Comparison of ENCODE assay signal across 2 cellular contexts in the genomic region with DNA sequence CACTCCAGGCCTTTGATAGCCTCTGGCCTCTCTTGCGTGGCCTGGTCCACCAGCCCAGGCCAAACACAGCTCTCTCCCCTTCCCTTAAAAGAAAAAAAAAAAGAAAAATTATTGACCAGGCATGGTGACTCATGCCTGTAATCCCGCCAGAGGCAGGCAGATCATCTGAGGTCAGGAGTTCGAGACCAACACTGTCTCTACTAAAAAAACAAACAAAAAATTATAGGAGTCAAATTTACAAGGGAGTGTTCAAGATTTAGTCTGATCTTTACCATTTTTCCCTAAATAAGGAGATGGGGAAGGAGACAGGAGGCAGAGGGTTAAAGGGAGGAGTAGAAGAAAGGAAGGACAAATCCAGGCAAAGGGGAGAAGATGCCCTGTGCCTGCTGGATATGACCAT.
TF ChIP-seq lines count a peak whose summit lies in the region.

No MANE protein-coding gene starts in this region.

TF ChIP-seq in HEK293, 187 proteins besides CTCF, POLR2A, EP300 and RAD21 (continues in another document):
- TF ChIP-seq, protein P1, sequence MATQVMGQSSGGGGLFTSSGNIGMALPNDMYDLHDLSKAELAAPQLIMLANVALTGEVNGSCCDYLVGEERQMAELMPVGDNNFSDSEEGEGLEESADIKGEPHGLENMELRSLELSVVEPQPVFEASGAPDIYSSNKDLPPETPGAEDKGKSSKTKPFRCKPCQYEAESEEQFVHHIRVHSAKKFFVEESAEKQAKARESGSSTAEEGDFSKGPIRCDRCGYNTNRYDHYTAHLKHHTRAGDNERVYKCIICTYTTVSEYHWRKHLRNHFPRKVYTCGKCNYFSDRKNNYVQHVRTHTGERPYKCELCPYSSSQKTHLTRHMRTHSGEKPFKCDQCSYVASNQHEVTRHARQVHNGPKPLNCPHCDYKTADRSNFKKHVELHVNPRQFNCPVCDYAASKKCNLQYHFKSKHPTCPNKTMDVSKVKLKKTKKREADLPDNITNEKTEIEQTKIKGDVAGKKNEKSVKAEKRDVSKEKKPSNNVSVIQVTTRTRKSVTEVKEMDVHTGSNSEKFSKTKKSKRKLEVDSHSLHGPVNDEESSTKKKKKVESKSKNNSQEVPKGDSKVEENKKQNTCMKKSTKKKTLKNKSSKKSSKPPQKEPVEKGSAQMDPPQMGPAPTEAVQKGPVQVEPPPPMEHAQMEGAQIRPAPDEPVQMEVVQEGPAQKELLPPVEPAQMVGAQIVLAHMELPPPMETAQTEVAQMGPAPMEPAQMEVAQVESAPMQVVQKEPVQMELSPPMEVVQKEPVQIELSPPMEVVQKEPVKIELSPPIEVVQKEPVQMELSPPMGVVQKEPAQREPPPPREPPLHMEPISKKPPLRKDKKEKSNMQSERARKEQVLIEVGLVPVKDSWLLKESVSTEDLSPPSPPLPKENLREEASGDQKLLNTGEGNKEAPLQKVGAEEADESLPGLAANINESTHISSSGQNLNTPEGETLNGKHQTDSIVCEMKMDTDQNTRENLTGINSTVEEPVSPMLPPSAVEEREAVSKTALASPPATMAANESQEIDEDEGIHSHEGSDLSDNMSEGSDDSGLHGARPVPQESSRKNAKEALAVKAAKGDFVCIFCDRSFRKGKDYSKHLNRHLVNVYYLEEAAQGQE (tag by site-specific recombination; IDR thresholded peaks at IDR 0.05) = no peak
- TF ChIP-seq, protein P2, sequence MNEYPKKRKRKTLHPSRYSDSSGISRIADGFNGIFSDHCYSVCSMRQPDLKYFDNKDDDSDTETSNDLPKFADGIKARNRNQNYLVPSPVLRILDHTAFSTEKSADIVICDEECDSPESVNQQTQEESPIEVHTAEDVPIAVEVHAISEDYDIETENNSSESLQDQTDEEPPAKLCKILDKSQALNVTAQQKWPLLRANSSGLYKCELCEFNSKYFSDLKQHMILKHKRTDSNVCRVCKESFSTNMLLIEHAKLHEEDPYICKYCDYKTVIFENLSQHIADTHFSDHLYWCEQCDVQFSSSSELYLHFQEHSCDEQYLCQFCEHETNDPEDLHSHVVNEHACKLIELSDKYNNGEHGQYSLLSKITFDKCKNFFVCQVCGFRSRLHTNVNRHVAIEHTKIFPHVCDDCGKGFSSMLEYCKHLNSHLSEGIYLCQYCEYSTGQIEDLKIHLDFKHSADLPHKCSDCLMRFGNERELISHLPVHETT (tag by site-specific recombination; IDR thresholded peaks at IDR 0.05) = no peak
- TF ChIP-seq ZNF701 (tag by site-specific recombination; IDR thresholded peaks at IDR 0.05) = no peak
- TF ChIP-seq, protein P3, sequence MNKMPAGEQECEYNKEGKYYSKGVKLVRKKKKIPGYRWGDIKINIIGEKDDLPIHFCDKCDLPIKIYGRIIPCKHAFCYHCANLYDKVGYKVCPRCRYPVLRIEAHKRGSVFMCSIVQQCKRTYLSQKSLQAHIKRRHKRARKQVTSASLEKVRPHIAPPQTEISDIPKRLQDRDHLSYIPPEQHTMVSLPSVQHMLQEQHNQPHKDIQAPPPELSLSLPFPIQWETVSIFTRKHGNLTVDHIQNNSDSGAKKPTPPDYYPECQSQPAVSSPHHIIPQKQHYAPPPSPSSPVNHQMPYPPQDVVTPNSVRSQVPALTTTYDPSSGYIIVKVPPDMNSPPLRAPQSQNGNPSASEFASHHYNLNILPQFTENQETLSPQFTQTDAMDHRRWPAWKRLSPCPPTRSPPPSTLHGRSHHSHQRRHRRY (tag by site-specific recombination; IDR thresholded peaks at IDR 0.05) = no peak
- no peak for TF ChIP-seq GLI2 (tag by site-specific recombination; IDR thresholded peaks at IDR 0.05; ENCODE audit: borderline replicate concordance, low read depth)
- TF ChIP-seq, protein P4, sequence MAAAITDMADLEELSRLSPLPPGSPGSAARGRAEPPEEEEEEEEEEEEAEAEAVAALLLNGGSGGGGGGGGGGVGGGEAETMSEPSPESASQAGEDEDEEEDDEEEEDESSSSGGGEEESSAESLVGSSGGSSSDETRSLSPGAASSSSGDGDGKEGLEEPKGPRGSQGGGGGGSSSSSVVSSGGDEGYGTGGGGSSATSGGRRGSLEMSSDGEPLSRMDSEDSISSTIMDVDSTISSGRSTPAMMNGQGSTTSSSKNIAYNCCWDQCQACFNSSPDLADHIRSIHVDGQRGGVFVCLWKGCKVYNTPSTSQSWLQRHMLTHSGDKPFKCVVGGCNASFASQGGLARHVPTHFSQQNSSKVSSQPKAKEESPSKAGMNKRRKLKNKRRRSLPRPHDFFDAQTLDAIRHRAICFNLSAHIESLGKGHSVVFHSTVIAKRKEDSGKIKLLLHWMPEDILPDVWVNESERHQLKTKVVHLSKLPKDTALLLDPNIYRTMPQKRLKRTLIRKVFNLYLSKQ (tag by site-specific recombination; IDR thresholded peaks at IDR 0.05; ENCODE audit: borderline replicate concordance) = no peak
- TF ChIP-seq ZNF558 (tag by site-specific recombination; IDR thresholded peaks at IDR 0.05) = no peak
- no peak for TF ChIP-seq ZFP37 (tag by site-specific recombination; IDR thresholded peaks at IDR 0.05)
- TF ChIP-seq ZNF529 (tag by site-specific recombination; IDR thresholded peaks at IDR 0.05; ENCODE audit: insufficient replicate concordance) = no peak
- TF ChIP-seq, protein P5, sequence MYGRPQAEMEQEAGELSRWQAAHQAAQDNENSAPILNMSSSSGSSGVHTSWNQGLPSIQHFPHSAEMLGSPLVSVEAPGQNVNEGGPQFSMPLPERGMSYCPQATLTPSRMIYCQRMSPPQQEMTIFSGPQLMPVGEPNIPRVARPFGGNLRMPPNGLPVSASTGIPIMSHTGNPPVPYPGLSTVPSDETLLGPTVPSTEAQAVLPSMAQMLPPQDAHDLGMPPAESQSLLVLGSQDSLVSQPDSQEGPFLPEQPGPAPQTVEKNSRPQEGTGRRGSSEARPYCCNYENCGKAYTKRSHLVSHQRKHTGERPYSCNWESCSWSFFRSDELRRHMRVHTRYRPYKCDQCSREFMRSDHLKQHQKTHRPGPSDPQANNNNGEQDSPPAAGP (tag by site-specific recombination; IDR thresholded peaks at IDR 0.05) = peak; percentile 40; the same call in 1 of the 2 replicates
- no peak for TF ChIP-seq TCF7L2 (IDR thresholded peaks at IDR 0.05; ENCODE audit: borderline replicate concordance, low read depth, low read length)
- TF ChIP-seq, protein P6, sequence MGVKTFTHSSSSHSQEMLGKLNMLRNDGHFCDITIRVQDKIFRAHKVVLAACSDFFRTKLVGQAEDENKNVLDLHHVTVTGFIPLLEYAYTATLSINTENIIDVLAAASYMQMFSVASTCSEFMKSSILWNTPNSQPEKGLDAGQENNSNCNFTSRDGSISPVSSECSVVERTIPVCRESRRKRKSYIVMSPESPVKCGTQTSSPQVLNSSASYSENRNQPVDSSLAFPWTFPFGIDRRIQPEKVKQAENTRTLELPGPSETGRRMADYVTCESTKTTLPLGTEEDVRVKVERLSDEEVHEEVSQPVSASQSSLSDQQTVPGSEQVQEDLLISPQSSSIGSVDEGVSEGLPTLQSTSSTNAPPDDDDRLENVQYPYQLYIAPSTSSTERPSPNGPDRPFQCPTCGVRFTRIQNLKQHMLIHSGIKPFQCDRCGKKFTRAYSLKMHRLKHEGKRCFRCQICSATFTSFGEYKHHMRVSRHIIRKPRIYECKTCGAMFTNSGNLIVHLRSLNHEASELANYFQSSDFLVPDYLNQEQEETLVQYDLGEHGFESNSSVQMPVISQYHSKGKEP (tag by site-specific recombination; IDR thresholded peaks at IDR 0.05) = no peak
- TF ChIP-seq FEZF1 (tag by site-specific recombination; IDR thresholded peaks at IDR 0.05) = no peak
- peak; percentile 61 for TF ChIP-seq WT1 (tag by site-specific recombination; IDR thresholded peaks at IDR 0.05)
- TF ChIP-seq ZNF302 (tag by site-specific recombination; IDR thresholded peaks at IDR 0.05; ENCODE audit: low read depth) = no peak
- TF ChIP-seq KLF9 (tag by site-specific recombination; IDR thresholded peaks at IDR 0.05; ENCODE audit: low read depth) = no peak

TF ChIP-seq in K562, 482 proteins besides CTCF, POLR2A, EP300 and RAD21 (continued from another document):
- TF ChIP-seq, protein P7, sequence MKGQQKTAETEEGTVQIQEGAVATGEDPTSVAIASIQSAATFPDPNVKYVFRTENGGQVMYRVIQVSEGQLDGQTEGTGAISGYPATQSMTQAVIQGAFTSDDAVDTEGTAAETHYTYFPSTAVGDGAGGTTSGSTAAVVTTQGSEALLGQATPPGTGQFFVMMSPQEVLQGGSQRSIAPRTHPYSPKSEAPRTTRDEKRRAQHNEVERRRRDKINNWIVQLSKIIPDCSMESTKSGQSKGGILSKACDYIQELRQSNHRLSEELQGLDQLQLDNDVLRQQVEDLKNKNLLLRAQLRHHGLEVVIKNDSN (CRISPR knock-in tag; IDR thresholded peaks at IDR 0.05) = no peak
- TF ChIP-seq, protein P8, sequence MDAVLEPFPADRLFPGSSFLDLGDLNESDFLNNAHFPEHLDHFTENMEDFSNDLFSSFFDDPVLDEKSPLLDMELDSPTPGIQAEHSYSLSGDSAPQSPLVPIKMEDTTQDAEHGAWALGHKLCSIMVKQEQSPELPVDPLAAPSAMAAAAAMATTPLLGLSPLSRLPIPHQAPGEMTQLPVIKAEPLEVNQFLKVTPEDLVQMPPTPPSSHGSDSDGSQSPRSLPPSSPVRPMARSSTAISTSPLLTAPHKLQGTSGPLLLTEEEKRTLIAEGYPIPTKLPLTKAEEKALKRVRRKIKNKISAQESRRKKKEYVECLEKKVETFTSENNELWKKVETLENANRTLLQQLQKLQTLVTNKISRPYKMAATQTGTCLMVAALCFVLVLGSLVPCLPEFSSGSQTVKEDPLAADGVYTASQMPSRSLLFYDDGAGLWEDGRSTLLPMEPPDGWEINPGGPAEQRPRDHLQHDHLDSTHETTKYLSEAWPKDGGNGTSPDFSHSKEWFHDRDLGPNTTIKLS (IDR thresholded peaks at IDR 0.05; ENCODE audit: borderline replicate concordance, low read depth) = no peak
